7 cellular contexts compared by ENCODE assay signal in the genomic region with DNA sequence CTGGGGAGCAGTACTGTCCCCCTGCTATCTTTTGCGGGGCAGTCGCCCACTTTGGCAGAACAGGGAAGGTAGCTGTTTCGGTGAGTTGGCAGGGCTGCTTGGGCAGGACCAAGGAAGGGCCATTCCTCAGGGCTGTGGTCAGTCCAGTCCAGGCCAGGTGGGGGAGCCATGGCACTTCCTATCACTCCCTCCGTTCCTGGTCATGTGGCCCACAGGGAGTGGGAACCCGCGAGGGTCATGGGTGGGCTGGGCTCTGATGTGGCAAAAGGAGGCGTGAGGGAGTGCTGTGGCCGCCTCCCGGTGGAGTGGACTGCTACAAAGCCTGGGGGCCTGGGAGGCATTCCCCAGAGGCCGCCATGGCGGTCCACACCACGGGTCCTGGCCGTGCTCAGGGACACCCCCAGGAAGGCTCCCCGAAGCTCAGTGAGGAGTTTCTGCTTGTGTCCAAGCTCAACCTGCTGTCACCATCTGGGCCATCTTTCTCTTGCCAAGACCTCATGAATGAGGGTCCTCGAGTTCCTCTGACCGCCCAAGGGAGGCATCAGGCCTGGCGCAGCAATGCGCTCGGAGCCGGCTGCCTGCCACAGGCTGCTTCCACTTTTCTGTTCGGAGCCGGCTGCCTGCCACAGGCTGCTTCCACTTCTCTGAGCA. TPM values are rescaled to one million over a fixed set of nuclear protein-coding genes. Genes with fewer than 3 reads are reported as not detected.
DNase-seq lines count a peak whose midpoint lies in the region; ATAC-seq and TF ChIP-seq lines count a peak whose summit lies in the region.
"Had no signal": no experiment of that assay in that cellular context is flagged by ENCODE, and none has a peak within 500 bp of the region (broad histone marks: within the 10 kb centered on the region; RNA-seq: fewer than 3 reads in every experiment).

No MANE protein-coding gene starts in this region.

- CTCF ChIA-PET in HCT116 (lab: Charles Lee) = interaction anchor here (1.2 kb wide), 1 partner anchor 153 kb away, joined by 6 read pairs; no protein-coding TSS in a partner anchor

- H3K4me3 ChIP-seq in HCT116 (replicated peaks in 1 of 2; ENCODE audit: low read depth in 1 of 2, low read length in 2 of 2) = no peak overlapping the region
- H3K4me3 ChIP-seq in mucosa of descending colon = no peak overlapping the region

- RAD21 ChIA-PET in HCT116 (lab: Charles Lee; ENCODE audit: low non-redundant PET in 1 of 2, low total read pairs in 2 of 2, uncharacterized antibody in 2 of 2, unreplicated experiment in 2 of 2) = no interaction called here

- H3K4me1 ChIP-seq in HCT116 (ENCODE audit: control insufficient read depth in 1 of 2, insufficient read depth in 2 of 2, low read length in 2 of 2) (peaks cover 2 to 7% of the 10 kb centered on the region in 2 experiments; a peak in 3 of 4 replicates), mucosa of descending colon (ENCODE audit: low read depth) (no peaks in the 10 kb centered on the region)

- no TSS peak for BruUV-seq in HCT116 (replicated peaks; lab: Mats Ljungman, UMichigan)

- no peak for DNase-seq in HCT116 (ENCODE audit: low read depth, low spot score)
- DNase-seq in dermis blood vessel endothelial cell = peak; percentile 45
- DNase-seq in mucosa of descending colon = no peak
- DNase-seq in activated CD4-positive, alpha-beta T cell treated with anti-CD3 and anti-CD28 coated beads for 48 hours = no peak
- DNase-seq in RPMI8226 = no peak
- DNase-seq: amniotic stem cell had no signal

- H4K20me1 ChIP-seq in HCT116 (ENCODE audit: insufficient read depth) = no peaks in the 10 kb centered on the region

- H3K9ac ChIP-seq in HCT116 (ENCODE audit: low read length) = no peak overlapping the region

- peak; percentile 57 for TF ChIP-seq RAD21 in HCT116 (IDR thresholded peaks at IDR 0.05; ENCODE audit: low read depth)

- H3K9me2 ChIP-seq in HCT116 (ENCODE audit: insufficient read depth) = no peaks in the 10 kb centered on the region

- no peak overlapping the region for H3K27ac ChIP-seq in HCT116 (ENCODE audit: low read depth, low read length)

- no peaks in the 10 kb centered on the region for H3K9me3 ChIP-seq in HCT116 (ENCODE audit: control insufficient read depth in 1 of 2, insufficient read depth in 1 of 2, low read depth in 1 of 2, low read length in 2 of 2)
- no peaks in the 10 kb centered on the region for H3K9me3 ChIP-seq in mucosa of descending colon

- peak; percentile 51 for ATAC-seq in HCT116
- peak; percentile 36 for ATAC-seq in mucosa of descending colon
- ATAC-seq in HG03354 (IDR thresholded peaks at IDR 0.05; ENCODE audit: poor library complexity, severe bottlenecking, unreplicated experiment) = no peak

- H3K4me2 ChIP-seq in HCT116 (ENCODE audit: low read length) = no peak overlapping the region

- no peaks in the 10 kb centered on the region for H3K79me2 ChIP-seq in HCT116 (ENCODE audit: insufficient read depth, low read length)

- intact Hi-C loops in HCT116 (cut with micrococcal nuclease) = loop anchor here (2.0 kb wide), 1 partner anchor 152 kb away; no protein-coding TSS in a partner anchor
- intact Hi-C loops in mucosa of descending colon (cut with DNase I, micrococcal nuclease) = no loop called here

- TF ChIP-seq CTCF in HCT116 (IDR thresholded peaks at IDR 0.05 in 2 of 3, conservative IDR thresholded peaks at IDR 0.05 in 1 of 3; ENCODE audit: borderline replicate concordance in 1 of 3, insufficient read depth in 1 of 3, low read depth in 2 of 3, low read length in 2 of 3) (peak in 1 of 3 experiments; percentile 29; a peak in 1 of 6 replicates), mucosa of descending colon (IDR thresholded peaks at IDR 0.05) (no peak)

- H3K36me3 ChIP-seq in HCT116 (ENCODE audit: control insufficient read depth in 1 of 2, insufficient read depth in 2 of 2, low read length in 2 of 2) = peaks cover 16 to 25% of the 10 kb centered on the region in 2 experiments; a peak in 3 of 4 replicates
- no peaks in the 10 kb centered on the region for H3K36me3 ChIP-seq in mucosa of descending colon (ENCODE audit: low read depth)

- POLR2A ChIA-PET in HCT116 (lab: Charles Lee) = no interaction called here

- no peaks in the 10 kb centered on the region for H3K27me3 ChIP-seq in HCT116 (ENCODE audit: insufficient read depth, low read length)

- H2AFZ ChIP-seq in HCT116 (ENCODE audit: low read depth, low read length, poor library complexity, severe bottlenecking) = no peak overlapping the region

- no peak for TF ChIP-seq POLR2A in HCT116 (IDR thresholded peaks at IDR 0.05; ENCODE audit: borderline replicate concordance, extremely low read depth, insufficient read depth, insufficient read length)

TF ChIP-seq in HCT116, 20 proteins besides CTCF, POLR2A, EP300 and RAD21:
- TF ChIP-seq SIN3A (IDR thresholded peaks at IDR 0.05; ENCODE audit: low read depth) (no peak), TCF7L2 (IDR thresholded peaks at IDR 0.05; ENCODE audit: borderline replicate concordance, extremely low read depth, insufficient read depth, insufficient read length) (no peak), ELF1 (IDR thresholded peaks at IDR 0.05; ENCODE audit: borderline replicate concordance, low read depth) (no peak), POLR2AphosphoS5 (IDR thresholded peaks at IDR 0.05; ENCODE audit: low read depth, low read length) (no peak), EZH2phosphoT487 (IDR thresholded peaks at IDR 0.05; ENCODE audit: borderline replicate concordance) (no peak)
- TF ChIP-seq, protein P1, sequence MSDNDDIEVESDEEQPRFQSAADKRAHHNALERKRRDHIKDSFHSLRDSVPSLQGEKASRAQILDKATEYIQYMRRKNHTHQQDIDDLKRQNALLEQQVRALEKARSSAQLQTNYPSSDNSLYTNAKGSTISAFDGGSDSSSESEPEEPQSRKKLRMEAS (IDR thresholded peaks at IDR 0.05) = no peak

RNA-seq across cellular contexts. Expression of a gene that starts 11.9 kb away (rescaled TPM):
- total RNA-seq in HCT116 (2021; ENCODE audit: unreplicated experiment) (102 TPM), dermis blood vessel endothelial cell (38.1 and 56.4 TPM in 2 replicates), mucosa of descending colon (10 to 100 TPM; 52.3 to 64.3 (median 55.3) TPM)
- 92.1 and 103 TPM in 2 replicates for polyA plus RNA-seq in HCT116 (2012)

RNA-seq across cellular contexts. Expression of a gene that starts 27.0 kb away (rescaled TPM):
- 55.5 TPM for total RNA-seq in HCT116 (2021; ENCODE audit: unreplicated experiment)
- polyA plus RNA-seq in HCT116 (2012) = 53.0 and 60.8 TPM in 2 replicates
- total RNA-seq in dermis blood vessel endothelial cell = 51.1 and 57.9 TPM in 2 replicates
- total RNA-seq in mucosa of descending colon = 100 to 1,000 TPM in 1 of 3 donors, 10 to 100 TPM in 2; 68.8 to 105 (median 99.5) TPM

RNA-seq across cellular contexts. Expression of a gene that starts 56.0 kb away (rescaled TPM):
- total RNA-seq in HCT116 (2021; ENCODE audit: unreplicated experiment) (50.3 TPM), dermis blood vessel endothelial cell (167 and 179 TPM in 2 replicates), mucosa of descending colon (10 to 100 TPM in 2 of 3 donors, 1 to 10 TPM in 1; 9.2 to 42.4 (median 24.7) TPM)
- 61.5 and 64.3 TPM in 2 replicates for polyA plus RNA-seq in HCT116 (2012)

RNA-seq across cellular contexts. Expression of a gene that starts 56.3 kb away (rescaled TPM):
- 211 TPM for total RNA-seq in HCT116 (2021; ENCODE audit: unreplicated experiment)
- polyA plus RNA-seq in HCT116 (2012) = 308 and 311 TPM in 2 replicates
- 81.9 and 193 TPM in 2 replicates for total RNA-seq in dermis blood vessel endothelial cell
- total RNA-seq in mucosa of descending colon = 10 to 100 TPM; 67.1 to 86.8 (median 82.1) TPM
